Comparison of ENCODE assay signal across 10 cellular contexts in genomic region chr9:72337286-72337685, GRCh38.
"Had no signal": no experiment of that assay in that cellular context is flagged by ENCODE, and none has a peak within 500 bp of the region (broad histone marks: within the 10 kb centered on the region; RNA-seq: fewer than 3 reads in every experiment).

No MANE protein-coding gene starts in this region.

- H3K27ac ChIP-seq: GM23248 had no signal

- ATAC-seq: GM23338, HCT116 had no signal

- FAIRE-seq: H1 had no signal

- H3K4me1 ChIP-seq: HAP-1 had no signal

- DNase-seq: GM23248, GOT3, H7, H9, HCEC 1CT, HFFc6 had no signal
